16 cellular contexts compared by ENCODE assay signal in genomic region chr14:104841730-104842129, GRCh38.
"Had no signal": no experiment of that assay in that cellular context is flagged by ENCODE, and none has a peak within 500 bp of the region (broad histone marks: within the 10 kb centered on the region; RNA-seq: fewer than 3 reads in every experiment).

No MANE protein-coding gene starts in this region.

- H3K9me3 ChIP-seq: esophagus muscularis mucosa, gastroesophageal sphincter, heart left ventricle, left lung, lower lobe of right lung had no signal

- H3K4me3 ChIP-seq: coronary artery, dorsolateral prefrontal cortex, esophagus muscularis mucosa, gastroesophageal sphincter, heart left ventricle, left lung, lower lobe of right lung had no signal

- H3K27ac ChIP-seq: coronary artery, dorsolateral prefrontal cortex, esophagus muscularis mucosa, foreskin keratinocyte, gastroesophageal sphincter, heart left ventricle, left lung, lower lobe of right lung had no signal

- ATAC-seq: foreskin keratinocyte, gastroesophageal sphincter, heart left ventricle, left cardiac atrium, left lung, left ventricle myocardium superior, lower lobe of right lung had no signal

- DNase-seq: dermis blood vessel endothelial cell; dorsolateral prefrontal cortex; effector CD4-positive, alpha-beta T cell; effector memory CD4-positive, alpha-beta T cell; foreskin keratinocyte; heart left ventricle; hippocampal formation; left cardiac atrium; left lung; left ventricle myocardium superior; lower lobe of right lung; mesenchymal stem cell; midbrain had no signal

- H3K4me1 ChIP-seq: foreskin keratinocyte had no signal

- H3K36me3 ChIP-seq: esophagus muscularis mucosa, gastroesophageal sphincter, heart left ventricle, left lung, lower lobe of right lung had no signal
